Comparison of ENCODE assay signal across 11 cellular contexts in genomic region chrX:137926090-137926489, GRCh38.
A peak's percentile ranks its signal among the peaks of the same experiment; 100 is the strongest.
DNase-seq lines count a peak whose midpoint lies in the region; ATAC-seq and TF ChIP-seq lines count a peak whose summit lies in the region.
"Had no signal": no experiment of that assay in that cellular context is flagged by ENCODE, and none has a peak within 500 bp of the region (broad histone marks: within the 10 kb centered on the region; RNA-seq: fewer than 3 reads in every experiment).

No MANE protein-coding gene starts in this region.

- no peaks in the 10 kb centered on the region for H4K20me1 ChIP-seq in SK-N-SH (ENCODE audit: insufficient read depth)

- no peak overlapping the region for H3K4me2 ChIP-seq in SK-N-SH

- no peak overlapping the region for H2AFZ ChIP-seq in SK-N-SH (ENCODE audit: low read depth)

- H3K9me2 ChIP-seq in SK-N-SH, result no peaks in the 10 kb centered on the region

- H3K36me3 ChIP-seq in SK-N-SH (replicated peaks in 1 of 2; ENCODE audit: control insufficient read depth in 1 of 2, insufficient read depth in 2 of 2, low read length in 1 of 2), result no peaks in the 10 kb centered on the region
- no peaks in the 10 kb centered on the region for H3K36me3 ChIP-seq in vagina
- H3K36me3 ChIP-seq: cardiac muscle cell, SJSA1 had no signal

- no peak overlapping the region for H3K9ac ChIP-seq in SK-N-SH

- no peak overlapping the region for H3K27ac ChIP-seq in SK-N-SH (ENCODE audit: low read depth in 2 of 2, low read length in 1 of 2)
- H3K27ac ChIP-seq in dorsolateral prefrontal cortex, result no peak overlapping the region
- H3K27ac ChIP-seq in vagina, result no peak overlapping the region
- H3K27ac ChIP-seq: cardiac muscle cell, SJSA1 had no signal

- H3K4me1 ChIP-seq in SK-N-SH (ENCODE audit: control insufficient read depth in 1 of 2, insufficient read depth in 2 of 2, low read depth in 1 of 2, low read length in 1 of 2), result no peaks in the 10 kb centered on the region
- no peaks in the 10 kb centered on the region for H3K4me1 ChIP-seq in vagina
- H3K4me1 ChIP-seq: SJSA1 had no signal

- peak; percentile 45; the same call in 1 of the 2 replicates for TF ChIP-seq RAD21 in SK-N-SH (IDR thresholded peaks at IDR 0.05; ENCODE audit: low read length)

- no peaks in the 10 kb centered on the region for H3F3A ChIP-seq in SK-N-SH (replicated peaks; ENCODE audit: insufficient read depth)

- H3K27me3 ChIP-seq in SK-N-SH (ENCODE audit: insufficient read depth), result no peaks in the 10 kb centered on the region
- H3K27me3 ChIP-seq in dorsolateral prefrontal cortex, result peaks cover 0 to 73% (median 7%) of the 10 kb centered on the region in 45 donors
- H3K27me3 ChIP-seq in vagina, result no peaks in the 10 kb centered on the region
- H3K27me3 ChIP-seq: cardiac muscle cell, SJSA1 had no signal

- H3K9me3 ChIP-seq in SK-N-SH (no peaks in the 10 kb centered on the region), vagina (no peaks in the 10 kb centered on the region)
- H3K9me3 ChIP-seq: SJSA1 had no signal

- H3K79me2 ChIP-seq in SK-N-SH (ENCODE audit: insufficient read depth), result no peaks in the 10 kb centered on the region

- intact Hi-C loops in dorsolateral prefrontal cortex (cut with DNase I) (no loop called here), vagina (cut with DNase I) (no loop called here)

- TF ChIP-seq CTCF in SK-N-SH (IDR thresholded peaks at IDR 0.05) (peak; percentile 40), dorsolateral prefrontal cortex (IDR thresholded peaks at IDR 0.05 in 54 of 56, conservative IDR thresholded peaks at IDR 0.05 in 2 of 56; ENCODE audit: low read depth in 1 of 56, partially characterized antibody in 56 of 56) (peak in 51 of 56 donors; percentile 17 to 64 (median 42)), vagina (IDR thresholded peaks at IDR 0.05) (no peak)

- peak; percentile 3 for DNase-seq in SK-N-SH
- DNase-seq in NCI-H524 treated with DMSO at 0.1 percent for 48 hours (lab: John Stamatoyannopoulos, UW), result peak; percentile 1
- peak in 1 of 10 donors; percentile 6 for DNase-seq in dorsolateral prefrontal cortex
- DNase-seq in superior temporal gyrus (ENCODE audit: extremely low spot score), result peak; percentile 18
- no peak for DNase-seq in vagina (ENCODE audit: extremely low spot score in 2 of 2)
- no peak for DNase-seq in stimulated activated CD4-positive, alpha-beta T cell treated with anti-CD3 and anti-CD28 coated beads, Interleukin-12 subunit alpha, Interleukin-12 subunit beta, amount 100 ng/mL, for 4 hours
- DNase-seq: naive B cell had no signal

- WGBS in SK-N-SH (ENCODE audit: low lambda C conversion rate), result 0% methylated on average over 1 of the region's 1 CpG

- H3K4me3 ChIP-seq in SK-N-SH (ENCODE audit: low read depth in 2 of 2, low read length in 1 of 2) (no peak overlapping the region; a peak in 1 of 4 replicates), dorsolateral prefrontal cortex (no peak overlapping the region), vagina (no peak overlapping the region)
- H3K4me3 ChIP-seq: cardiac muscle cell, SJSA1 had no signal

- no peak for TF ChIP-seq POLR2A in vagina (IDR thresholded peaks at IDR 0.05)

- no peak for TF ChIP-seq EP300 in SK-N-SH (IDR thresholded peaks at IDR 0.05; ENCODE audit: borderline replicate concordance in 1 of 2, low read depth in 1 of 2, low read length in 1 of 2)

- POLR2A ChIA-PET in SK-N-SH (lab: Yijun Ruan, JAX), result no interaction called here

- CTCF ChIA-PET in SK-N-SH (lab: Yijun Ruan, JAX), result no interaction called here

- ATAC-seq in SK-N-SH treated with all-trans-retinoic acid at 6 μM for 48 hours, result no peak
- ATAC-seq in HG02759 (IDR thresholded peaks at IDR 0.05; ENCODE audit: unreplicated experiment), result no peak

TF ChIP-seq in SK-N-SH, 30 proteins besides CTCF, POLR2A, EP300 and RAD21 (continues in another document):
- no peak for TF ChIP-seq RFX5 (IDR thresholded peaks at IDR 0.05; ENCODE audit: low read length)
- no peak for TF ChIP-seq PBX3 (IDR thresholded peaks at IDR 0.05)
- no peak for TF ChIP-seq MXI1 (IDR thresholded peaks at IDR 0.05; ENCODE audit: low read depth, low read length)
- TF ChIP-seq FOXM1 (IDR thresholded peaks at IDR 0.05; ENCODE audit: low read depth), result no peak
- TF ChIP-seq YY1 (IDR thresholded peaks at IDR 0.05; ENCODE audit: low read depth), result no peak
- TF ChIP-seq, protein P1, sequence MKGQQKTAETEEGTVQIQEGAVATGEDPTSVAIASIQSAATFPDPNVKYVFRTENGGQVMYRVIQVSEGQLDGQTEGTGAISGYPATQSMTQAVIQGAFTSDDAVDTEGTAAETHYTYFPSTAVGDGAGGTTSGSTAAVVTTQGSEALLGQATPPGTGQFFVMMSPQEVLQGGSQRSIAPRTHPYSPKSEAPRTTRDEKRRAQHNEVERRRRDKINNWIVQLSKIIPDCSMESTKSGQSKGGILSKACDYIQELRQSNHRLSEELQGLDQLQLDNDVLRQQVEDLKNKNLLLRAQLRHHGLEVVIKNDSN (IDR thresholded peaks at IDR 0.05; ENCODE audit: borderline replicate concordance, low read depth), result no peak
- TF ChIP-seq TEAD4 (IDR thresholded peaks at IDR 0.05; ENCODE audit: borderline replicate concordance, insufficient read depth), result no peak
- no peak for TF ChIP-seq GABPA (IDR thresholded peaks at IDR 0.05; ENCODE audit: low read depth)
- no peak for TF ChIP-seq CHD2 (IDR thresholded peaks at IDR 0.05; ENCODE audit: low read length, partially characterized antibody)
- TF ChIP-seq FOSL2 (IDR thresholded peaks at IDR 0.05; ENCODE audit: borderline replicate concordance, low read depth), result no peak
- no peak for TF ChIP-seq SIN3A (IDR thresholded peaks at IDR 0.05; ENCODE audit: borderline replicate concordance, low read depth, low read length)
- no peak for TF ChIP-seq JUND (IDR thresholded peaks at IDR 0.05)
- TF ChIP-seq ELF1 (IDR thresholded peaks at IDR 0.05), result no peak

TF ChIP-seq in SK-N-SH treated with all-trans-retinoic acid at 6 μM for 48 hours, 23 proteins besides CTCF, POLR2A, EP300 and RAD21:
- TF ChIP-seq ISL1 (CRISPR knock-in tag; IDR thresholded peaks at IDR 0.05), result no peak
- TF ChIP-seq RARB (CRISPR knock-in tag; IDR thresholded peaks at IDR 0.05), result no peak
- no peak for TF ChIP-seq ZNF565 (CRISPR knock-in tag; conservative IDR thresholded peaks at IDR 0.05; ENCODE audit: low read depth)
- TF ChIP-seq, protein P2, sequence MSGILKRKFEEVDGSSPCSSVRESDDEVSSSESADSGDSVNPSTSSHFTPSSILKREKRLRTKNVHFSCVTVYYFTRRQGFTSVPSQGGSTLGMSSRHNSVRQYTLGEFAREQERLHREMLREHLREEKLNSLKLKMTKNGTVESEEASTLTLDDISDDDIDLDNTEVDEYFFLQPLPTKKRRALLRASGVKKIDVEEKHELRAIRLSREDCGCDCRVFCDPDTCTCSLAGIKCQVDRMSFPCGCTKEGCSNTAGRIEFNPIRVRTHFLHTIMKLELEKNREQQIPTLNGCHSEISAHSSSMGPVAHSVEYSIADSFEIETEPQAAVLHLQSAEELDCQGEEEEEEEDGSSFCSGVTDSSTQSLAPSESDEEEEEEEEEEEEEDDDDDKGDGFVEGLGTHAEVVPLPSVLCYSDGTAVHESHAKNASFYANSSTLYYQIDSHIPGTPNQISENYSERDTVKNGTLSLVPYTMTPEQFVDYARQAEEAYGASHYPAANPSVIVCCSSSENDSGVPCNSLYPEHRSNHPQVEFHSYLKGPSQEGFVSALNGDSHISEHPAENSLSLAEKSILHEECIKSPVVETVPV (CRISPR knock-in tag; IDR thresholded peaks at IDR 0.05), result no peak
- TF ChIP-seq, protein P3, sequence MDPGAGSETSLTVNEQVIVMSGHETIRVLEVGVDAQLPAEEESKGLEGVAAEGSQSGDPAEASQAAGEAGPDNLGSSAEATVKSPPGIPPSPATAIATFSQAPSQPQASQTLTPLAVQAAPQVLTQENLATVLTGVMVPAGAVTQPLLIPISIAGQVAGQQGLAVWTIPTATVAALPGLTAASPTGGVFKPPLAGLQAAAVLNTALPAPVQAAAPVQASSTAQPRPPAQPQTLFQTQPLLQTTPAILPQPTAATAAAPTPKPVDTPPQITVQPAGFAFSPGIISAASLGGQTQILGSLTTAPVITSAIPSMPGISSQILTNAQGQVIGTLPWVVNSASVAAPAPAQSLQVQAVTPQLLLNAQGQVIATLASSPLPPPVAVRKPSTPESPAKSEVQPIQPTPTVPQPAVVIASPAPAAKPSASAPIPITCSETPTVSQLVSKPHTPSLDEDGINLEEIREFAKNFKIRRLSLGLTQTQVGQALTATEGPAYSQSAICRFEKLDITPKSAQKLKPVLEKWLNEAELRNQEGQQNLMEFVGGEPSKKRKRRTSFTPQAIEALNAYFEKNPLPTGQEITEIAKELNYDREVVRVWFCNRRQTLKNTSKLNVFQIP (CRISPR knock-in tag; IDR thresholded peaks at IDR 0.05; ENCODE audit: borderline replicate concordance, low read depth), result no peak
- TF ChIP-seq ESRRG (CRISPR knock-in tag; IDR thresholded peaks at IDR 0.05), result no peak
TF ChIP-seq in SK-N-SH treated with all-trans-retinoic acid at 6 μM for 48 hours: peak in this region for 0.

Comparison
In these comparisons a context has a peak if more than half of its experiments do, and no peak if none do; other contexts are left out.
1. DNase-seq: peak in SK-N-SH (single experiment), NCI-H524 treated with DMSO at 0.1 percent for 48 hours (single experiment) and superior temporal gyrus (single experiment); none in vagina (0 of 2) and stimulated activated CD4-positive, alpha-beta T cell treated with anti-CD3 and anti-CD28 coated beads, Interleukin-12 subunit alpha, Interleukin-12 subunit beta, amount 100 ng/mL, for 4 hours (single experiment).
2. CTCF ChIP-seq: peak in SK-N-SH (single experiment) and dorsolateral prefrontal cortex (51 of 56); none in vagina (0 of 3).